Comparison of ENCODE assay signal across 8 cellular contexts in genomic region chr18:9876867-9877654, GRCh38.
DNase-seq lines count a peak whose midpoint lies in the region; ATAC-seq lines count a peak whose summit lies in the region.

No MANE protein-coding gene starts in this region.

- DNase-seq in HCEC 1CT, result peak; percentile 78
- peak; percentile 16 to 55 for DNase-seq in SW 1271 (lab: John Stamatoyannopoulos, UW)
- peak; percentile 55 for DNase-seq in glomerular visceral epithelial cell (ENCODE audit: extremely low spot score)
- no peak for DNase-seq in posterior cingulate gyrus
- no peak for DNase-seq in putamen (ENCODE audit: low spot score)
- no peak for DNase-seq in NCI-H2107 treated with DMSO at 0.1 percent for 48 hours (lab: John Stamatoyannopoulos, UW; ENCODE audit: unreplicated experiment)

- intact Hi-C loops in posterior cingulate gyrus (cut with DNase I), result no loop called here

- H3K4me3 ChIP-seq in skin epidermis, result peak overlapping the region in 1 of 7 experiments; percentile 8

- H3K27ac ChIP-seq in skin epidermis, result peak overlapping the region in 16 of 21 experiments; percentile 2 to 59 (median 40)

- no peak for ATAC-seq in HG02973 (IDR thresholded peaks at IDR 0.05; ENCODE audit: unreplicated experiment)

Comparison
In these comparisons a context has a peak if more than half of its experiments do, and no peak if none do; other contexts are left out.
1. DNase-seq: peak in HCEC 1CT (single experiment), SW 1271 (2 of 2) and glomerular visceral epithelial cell (single experiment); none in posterior cingulate gyrus (0 of 10), putamen (single experiment) and NCI-H2107 treated with DMSO at 0.1 percent for 48 hours (single experiment).